In genomic region chr2:167103028-167103756, GRCh38 we compare ENCODE assay signal across 1 cellular context.
TF ChIP-seq lines count a peak whose summit lies in the region.

No MANE protein-coding gene starts in this region.

TF ChIP-seq in HepG2, 621 proteins besides CTCF, POLR2A, EP300 and RAD21 (continued from another document and continues in another):
- TF ChIP-seq ZNF574 (CRISPR knock-in tag; IDR thresholded peaks at IDR 0.05) = no peak
- peak; percentile 96 for TF ChIP-seq HOMEZ (CRISPR knock-in tag; IDR thresholded peaks at IDR 0.05; ENCODE audit: low read depth)
- peak; percentile 89 for TF ChIP-seq IRF2 (CRISPR knock-in tag; IDR thresholded peaks at IDR 0.05)
- TF ChIP-seq KDM4B (CRISPR knock-in tag; IDR thresholded peaks at IDR 0.05) = peak; percentile 64; the same call in 1 of the 2 replicates
- TF ChIP-seq ZNF792 (CRISPR knock-in tag; IDR thresholded peaks at IDR 0.05) = peak; percentile 49; the same call in 1 of the 2 replicates
- no peak for TF ChIP-seq ZNF788 (CRISPR knock-in tag; IDR thresholded peaks at IDR 0.05; ENCODE audit: borderline replicate concordance)
- TF ChIP-seq RXRB (CRISPR knock-in tag; IDR thresholded peaks at IDR 0.05; ENCODE audit: borderline replicate concordance) = peak; percentile 82
- TF ChIP-seq ZKSCAN8 (CRISPR knock-in tag; IDR thresholded peaks at IDR 0.05; ENCODE audit: borderline replicate concordance) = peak; percentile 82
- no peak for TF ChIP-seq ZFP36 (IDR thresholded peaks at IDR 0.05; ENCODE audit: borderline replicate concordance, low read depth, low read length, partially characterized antibody)
- peak; percentile 87 for TF ChIP-seq ZNF503 (CRISPR knock-in tag; IDR thresholded peaks at IDR 0.05)
- no peak for TF ChIP-seq MAX (IDR thresholded peaks at IDR 0.05)
- TF ChIP-seq NR3C1 (CRISPR knock-in tag; IDR thresholded peaks at IDR 0.05) = no peak
- TF ChIP-seq ZNF609 (CRISPR knock-in tag; IDR thresholded peaks at IDR 0.05; ENCODE audit: borderline replicate concordance) = peak; percentile 50; the same call in 1 of the 2 replicates
- peak; percentile 97 for TF ChIP-seq NFKBIZ (CRISPR knock-in tag; IDR thresholded peaks at IDR 0.05)
- no peak for TF ChIP-seq MEIS1 (CRISPR knock-in tag; IDR thresholded peaks at IDR 0.05; ENCODE audit: borderline replicate concordance)
- no peak for TF ChIP-seq ZNF207 (IDR thresholded peaks at IDR 0.05; ENCODE audit: borderline replicate concordance)
- TF ChIP-seq FOXK1 (CRISPR knock-in tag; IDR thresholded peaks at IDR 0.05; ENCODE audit: borderline replicate concordance, low read depth) = peak; percentile 89
- no peak; the same call in 1 of the 2 replicates for TF ChIP-seq TFDP1 (CRISPR knock-in tag; IDR thresholded peaks at IDR 0.05; ENCODE audit: borderline replicate concordance)
- no peak for TF ChIP-seq ATF6 (CRISPR knock-in tag; conservative IDR thresholded peaks at IDR 0.05)
- no peak for TF ChIP-seq LRRFIP1 (CRISPR knock-in tag; conservative IDR thresholded peaks at IDR 0.05)
- TF ChIP-seq ZNF138 (CRISPR knock-in tag; IDR thresholded peaks at IDR 0.05; ENCODE audit: low read depth) = no peak
- no peak for TF ChIP-seq HMGA1 (CRISPR knock-in tag; conservative IDR thresholded peaks at IDR 0.05)
- TF ChIP-seq MNT (IDR thresholded peaks at IDR 0.05) = no peak
- 0 out of 2 replicates have a peak, but pooled peaks have one; percentile 22 for TF ChIP-seq ZMAT3 (CRISPR knock-in tag; conservative IDR thresholded peaks at IDR 0.05)
- no peak for TF ChIP-seq XRCC5 (optimal IDR thresholded peaks at IDR 0.05; ENCODE audit: low read length)
- TF ChIP-seq SOX5 (CRISPR knock-in tag; IDR thresholded peaks at IDR 0.05; ENCODE audit: borderline replicate concordance) = peak; percentile 99
- TF ChIP-seq ZBED4 (CRISPR knock-in tag; IDR thresholded peaks at IDR 0.05; ENCODE audit: borderline replicate concordance) = no peak
- TF ChIP-seq RFXANK (CRISPR knock-in tag; IDR thresholded peaks at IDR 0.05) = peak; percentile 56; the same call in 1 of the 2 replicates
